ENCODE assay signal across 27 cellular contexts in the genomic region with DNA sequence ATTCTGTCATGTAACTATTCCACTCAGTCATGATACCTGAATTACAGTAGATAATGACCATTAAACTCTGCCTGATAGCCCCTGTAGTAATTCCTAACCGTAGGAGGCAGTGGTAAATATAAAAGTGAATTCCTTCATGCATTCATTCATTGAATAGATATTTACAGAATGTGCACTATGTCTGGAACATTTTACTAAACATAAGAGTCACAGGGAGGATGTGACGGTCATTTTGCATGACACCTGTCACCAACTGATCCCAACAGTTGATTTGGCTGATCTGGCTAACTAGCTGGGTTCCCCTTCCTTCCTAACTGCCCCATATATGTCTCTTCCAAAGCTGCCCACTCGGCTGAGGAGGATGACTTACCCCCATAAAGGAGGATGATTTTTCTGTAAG.
"Had no signal": no experiment of that assay in that cellular context is flagged by ENCODE, and none has a peak within 500 bp of the region (broad histone marks: within the 10 kb centered on the region; RNA-seq: fewer than 3 reads in every experiment).

No MANE protein-coding gene starts in this region.

- H3K9me3 ChIP-seq: stomach, suprapubic skin, testis, thoracic aorta, thyroid gland, tibial artery, tibial nerve, transverse colon, upper lobe of left lung, upper lobe of right lung, uterus, vagina had no signal

- H3K27me3 ChIP-seq: stomach, suprapubic skin, testis, thyroid gland, tibial artery, tibial nerve, transverse colon, upper lobe of left lung, upper lobe of right lung, uterus, vagina had no signal

- H3K4me3 Mint-ChIP-seq: stimulated activated effector memory CD8-positive, alpha-beta T cell treated with anti-CD3 and anti-CD28 coated beads, Interleukin-12 subunit alpha, Interleukin-12 subunit beta, amount 100 ng/mL, for 72 hours; stimulated activated memory B cell treated with anti-CD40 and anti-IgM and Interleukin-4, amounts not matched to agents 10 μg/mL and 1 μg/mL and 100 μg/mL, for 72 hours; stimulated activated naive B cell treated with anti-CD40 and anti-IgM and Interleukin-4, amounts not matched to agents 10 μg/mL and 1 μg/mL and 100 μg/mL, for 72 hours had no signal

- ATAC-seq: stimulated activated effector memory CD8-positive, alpha-beta T cell treated with anti-CD3 and anti-CD28 coated beads, Interleukin-12 subunit alpha, Interleukin-12 subunit beta, amount 100 ng/mL, for 72 hours; stimulated activated memory B cell treated with anti-CD40 and anti-IgM and Interleukin-4, amounts not matched to agents 10 μg/mL and 1 μg/mL and 100 μg/mL, for 72 hours; stimulated activated naive B cell treated with anti-CD40 and anti-IgM and Interleukin-4, amounts not matched to agents 10 μg/mL and 1 μg/mL and 100 μg/mL, for 72 hours; stimulated activated naive CD8-positive, alpha-beta T cell treated with anti-CD3 and anti-CD28 coated beads, Interleukin-15, amount 100 ng/mL, for 72 hours; stimulated activated naive CD8-positive, alpha-beta T cell treated with anti-CD3 and anti-CD28 coated beads, Interleukin-15, Interleukin-2, amounts not matched to agents 100 U/mL and 50 U/mL, for 24 hours; upper lobe of right lung had no signal

- H3K36me3 ChIP-seq: stomach, suprapubic skin, thoracic aorta, thyroid gland, tibial artery, tibial nerve, transverse colon, upper lobe of left lung, uterus, vagina had no signal

- DNase-seq: stimulated activated CD4-positive, alpha-beta T cell treated with anti-CD3 and anti-CD28 coated beads, Interleukin-2, amount 100 ng/mL, for 48 hours; stimulated activated CD4-positive, alpha-beta T cell treated with anti-CD3 and anti-CD28 coated beads, Interleukin-4, amount 100 ng/mL, for 1 hour; stimulated activated CD4-positive, alpha-beta T cell treated with anti-CD3 and anti-CD28 coated beads, Interleukin-4, amount 100 ng/mL, for 24 hours; stimulated activated CD4-positive, alpha-beta T cell treated with anti-CD3 and anti-CD28 coated beads, Interleukin-4, amount 100 ng/mL, for 4 hours; stimulated activated CD8-positive, alpha-beta memory T cell treated with anti-CD3 and anti-CD28 coated beads, Interleukin-4, amount 100 ng/mL, for 48 hours; stimulated activated naive B cell treated with anti-CD40 and anti-IgM and Interleukin-4, amounts not matched to agents 10 μg/mL and 1 μg/mL and 100 μg/mL, for 72 hours; stimulated activated naive CD4-positive, alpha-beta T cell; stimulated activated naive CD4-positive, alpha-beta T cell treated with Interleukin-2 at 50 U/mL for 16 hours; stimulated activated naive CD8-positive, alpha-beta T cell treated with anti-CD3 and anti-CD28 coated beads, Interleukin-15, amount 100 ng/mL, for 72 hours; stimulated activated naive CD8-positive, alpha-beta T cell treated with anti-CD3 and anti-CD28 coated beads, Interleukin-15, Interleukin-2, amounts not matched to agents 100 U/mL and 50 U/mL, for 24 hours; stomach; substantia nigra; testis; thyroid gland; tibial artery; transverse colon; upper lobe of left lung; upper lobe of right lung; uterus had no signal

- H3K27ac Mint-ChIP-seq: stimulated activated effector memory CD8-positive, alpha-beta T cell treated with anti-CD3 and anti-CD28 coated beads, Interleukin-12 subunit alpha, Interleukin-12 subunit beta, amount 100 ng/mL, for 72 hours; stimulated activated memory B cell treated with anti-CD40 and anti-IgM and Interleukin-4, amounts not matched to agents 10 μg/mL and 1 μg/mL and 100 μg/mL, for 72 hours; stimulated activated naive B cell treated with anti-CD40 and anti-IgM and Interleukin-4, amounts not matched to agents 10 μg/mL and 1 μg/mL and 100 μg/mL, for 72 hours; stimulated activated naive CD8-positive, alpha-beta T cell treated with anti-CD3 and anti-CD28 coated beads, Interleukin-15, amount 100 ng/mL, for 72 hours; stimulated activated naive CD8-positive, alpha-beta T cell treated with anti-CD3 and anti-CD28 coated beads, Interleukin-15, Interleukin-2, amounts not matched to agents 100 ng/mL and 50 ng/mL, for 24 hours had no signal

- H3K27me3 Mint-ChIP-seq: stimulated activated memory B cell treated with anti-CD40 and anti-IgM and Interleukin-4, amounts not matched to agents 10 μg/mL and 1 μg/mL and 100 μg/mL, for 72 hours; stimulated activated naive B cell treated with anti-CD40 and anti-IgM and Interleukin-4, amounts not matched to agents 10 μg/mL and 1 μg/mL and 100 μg/mL, for 72 hours; stimulated activated naive CD8-positive, alpha-beta T cell treated with anti-CD3 and anti-CD28 coated beads, Interleukin-15, amount 100 ng/mL, for 72 hours; stimulated activated naive CD8-positive, alpha-beta T cell treated with anti-CD3 and anti-CD28 coated beads, Interleukin-15, Interleukin-2, amounts not matched to agents 100 ng/mL and 50 ng/mL, for 24 hours; type B pancreatic cell had no signal

- H3K4me3 ChIP-seq: stomach, suprapubic skin, testis, thoracic aorta, thyroid gland, tibial artery, tibial nerve, transverse colon, upper lobe of left lung, upper lobe of right lung, uterus, vagina had no signal

- H3K9me3 Mint-ChIP-seq: stimulated activated effector memory CD8-positive, alpha-beta T cell treated with anti-CD3 and anti-CD28 coated beads, Interleukin-12 subunit alpha, Interleukin-12 subunit beta, amount 100 ng/mL, for 72 hours; stimulated activated memory B cell treated with anti-CD40 and anti-IgM and Interleukin-4, amounts not matched to agents 10 μg/mL and 1 μg/mL and 100 μg/mL, for 72 hours; stimulated activated naive B cell treated with anti-CD40 and anti-IgM and Interleukin-4, amounts not matched to agents 10 μg/mL and 1 μg/mL and 100 μg/mL, for 72 hours; stimulated activated naive CD8-positive, alpha-beta T cell treated with anti-CD3 and anti-CD28 coated beads, Interleukin-15, amount 100 ng/mL, for 72 hours; stimulated activated naive CD8-positive, alpha-beta T cell treated with anti-CD3 and anti-CD28 coated beads, Interleukin-15, Interleukin-2, amounts not matched to agents 100 ng/mL and 50 ng/mL, for 24 hours had no signal

- H3K27ac ChIP-seq: stomach, suprapubic skin, testis, thoracic aorta, thyroid gland, tibial artery, tibial nerve, transverse colon, upper lobe of left lung, upper lobe of right lung, uterus, vagina had no signal
